ENCODE assay signal across 33 cellular contexts in genomic region chr16:74153773-74154172, GRCh38.
"Had no signal": no experiment of that assay in that cellular context is flagged by ENCODE, and none has a peak within 500 bp of the region (broad histone marks: within the 10 kb centered on the region; RNA-seq: fewer than 3 reads in every experiment).

No MANE protein-coding gene starts in this region.

- ATAC-seq: activated naive CD4-positive, alpha-beta T cell treated with anti-CD3 and anti-CD28 coated beads, Interleukin-2, amount 50 U/mL, for 72 hours; activated naive CD8-positive, alpha-beta T cell treated with anti-CD3 and anti-CD28 coated beads, Interleukin-2, amount 50 U/mL, for 24 hours; activated T-cell treated with anti-CD3 and anti-CD28 coated beads, Interleukin-2, amount 50 U/mL, for 4 hours; activated T-cell treated with anti-CD3 and anti-CD28 coated beads, Interleukin-2, amount 50 U/mL, for 72 hours; activated T-helper 17 cell treated with anti-CD3 and anti-CD28 coated beads, Interleukin-2, amount 50 U/mL, for 72 hours; body of pancreas had no signal

- DNase-seq: activated effector memory CD4-positive, alpha-beta T cell treated with anti-CD3 and anti-CD28 coated beads, Interleukin-2, amount 50 U/mL, for 16 hours; activated effector memory CD4-positive, alpha-beta T cell treated with Interleukin-2 at 50 U/mL for 16 hours; activated gamma-delta T cell; activated gamma-delta T cell treated with Interleukin-2 at 50 U/mL for 16 hours; activated naive CD4-positive, alpha-beta T cell treated with anti-CD3 and anti-CD28 coated beads for 36 hours; activated naive CD4-positive, alpha-beta T cell treated with anti-CD3 and anti-CD28 coated beads, Interleukin-2, amount 10 ng/mL, durations not matched to agents 7 days and 5 days; activated naive CD4-positive, alpha-beta T cell treated with anti-CD3 and anti-CD28 coated beads, Interleukin-2, amount 50 U/mL, for 16 hours; activated naive CD4-positive, alpha-beta T cell treated with Interleukin-2 at 50 U/mL for 16 hours; activated naive CD8-positive, alpha-beta T cell treated with anti-CD3 and anti-CD28 coated beads for 36 hours; activated naive CD8-positive, alpha-beta T cell treated with anti-CD3 and anti-CD28 coated beads, Interleukin-2, amount 10 ng/mL, durations not matched to agents 7 days and 5 days; activated naive CD8-positive, alpha-beta T cell treated with anti-CD3 and anti-CD28 coated beads, Interleukin-2, amount 50 U/mL, for 24 hours; activated T-cell treated with anti-CD3 and anti-CD28 coated beads, Interleukin-2, amount 50 U/mL, for 1 hour; activated T-cell treated with anti-CD3 and anti-CD28 coated beads, Interleukin-2, amount 50 U/mL, for 24 hours; activated T-cell treated with anti-CD3 and anti-CD28 coated beads, Interleukin-2, amount 50 U/mL, for 4 hours; activated T-cell treated with anti-CD3 and anti-CD28 coated beads, Interleukin-2, amount 50 U/mL, for 48 hours; activated T-cell treated with anti-CD3 and anti-CD28 coated beads, Interleukin-2, amount 50 U/mL, for 72 hours; adrenal gland; amniotic stem cell; amygdala; anterior cingulate cortex; aorta; body of pancreas; brain microvascular endothelial cell; caudate nucleus; central memory CD4-positive, alpha-beta T cell; cerebellar nuclear complex had no signal

- H3K27ac ChIP-seq: adrenal gland, ascending aorta, body of pancreas, brain microvascular endothelial cell, breast epithelium, cardiac muscle cell had no signal

- H3K36me3 ChIP-seq: adrenal gland, ascending aorta, brain microvascular endothelial cell, breast epithelium, cardiac muscle cell had no signal

- H3K4me1 ChIP-seq: adrenal gland, ascending aorta, body of pancreas, breast epithelium had no signal

- H3K27me3 ChIP-seq: adrenal gland, ascending aorta, body of pancreas, brain microvascular endothelial cell, breast epithelium, cardiac muscle cell had no signal

- H3K4me3 ChIP-seq: adrenal gland, ascending aorta, body of pancreas, breast epithelium, cardiac muscle cell had no signal

- H3K9me3 ChIP-seq: ascending aorta, body of pancreas had no signal

- FAIRE-seq: astrocyte, bronchial epithelial cell had no signal
